ENCODE assay signal across 2 cellular contexts in the genomic region with DNA sequence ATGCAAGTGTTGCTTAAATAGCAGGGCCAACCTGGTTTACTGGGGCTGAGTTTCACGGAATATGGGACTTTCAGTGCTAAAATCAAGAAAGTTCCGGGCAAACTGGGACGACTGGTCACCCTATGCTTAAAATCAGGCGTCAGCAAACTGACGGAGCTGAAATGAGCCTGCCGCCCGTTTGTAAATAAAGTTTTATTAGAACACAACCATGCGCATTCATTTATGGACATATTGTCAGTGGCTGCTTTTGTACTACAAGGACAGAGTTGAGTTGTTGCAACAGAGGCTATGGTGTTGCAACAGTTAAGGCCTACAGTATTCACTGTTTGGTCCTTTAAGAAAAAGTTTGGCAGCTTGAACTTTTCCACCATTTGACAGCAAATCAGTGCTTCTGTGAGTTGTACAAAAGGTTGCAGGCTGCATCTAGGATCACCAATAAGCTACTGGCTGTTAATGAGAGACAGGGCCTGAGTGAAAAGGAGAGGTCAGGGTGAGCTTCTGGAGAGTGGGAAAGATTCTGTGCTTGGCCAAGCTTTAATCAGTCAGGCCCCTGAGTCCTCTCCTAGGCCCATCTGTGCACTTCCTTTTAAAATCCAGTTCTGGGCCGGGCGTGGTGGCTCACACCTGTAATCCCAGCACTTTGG.
TF ChIP-seq lines count a peak whose summit lies in the region.

No MANE protein-coding gene starts in this region.

TF ChIP-seq in Ishikawa, 13 proteins besides CTCF, POLR2A, EP300 and RAD21:
- TF ChIP-seq CEBPB (IDR thresholded peaks at IDR 0.05) (peak; percentile 42; the same call in 1 of the 2 replicates), YY1 (IDR thresholded peaks at IDR 0.05; ENCODE audit: low read depth) (no peak), NFIC (IDR thresholded peaks at IDR 0.05) (no peak)

TF ChIP-seq in K562, 482 proteins besides CTCF, POLR2A, EP300 and RAD21 (continues in another document):
- peak; percentile 32; the same call in 1 of the 2 replicates for TF ChIP-seq C11orf30 (IDR thresholded peaks at IDR 0.05; ENCODE audit: low read depth)
- TF ChIP-seq, protein P1, sequence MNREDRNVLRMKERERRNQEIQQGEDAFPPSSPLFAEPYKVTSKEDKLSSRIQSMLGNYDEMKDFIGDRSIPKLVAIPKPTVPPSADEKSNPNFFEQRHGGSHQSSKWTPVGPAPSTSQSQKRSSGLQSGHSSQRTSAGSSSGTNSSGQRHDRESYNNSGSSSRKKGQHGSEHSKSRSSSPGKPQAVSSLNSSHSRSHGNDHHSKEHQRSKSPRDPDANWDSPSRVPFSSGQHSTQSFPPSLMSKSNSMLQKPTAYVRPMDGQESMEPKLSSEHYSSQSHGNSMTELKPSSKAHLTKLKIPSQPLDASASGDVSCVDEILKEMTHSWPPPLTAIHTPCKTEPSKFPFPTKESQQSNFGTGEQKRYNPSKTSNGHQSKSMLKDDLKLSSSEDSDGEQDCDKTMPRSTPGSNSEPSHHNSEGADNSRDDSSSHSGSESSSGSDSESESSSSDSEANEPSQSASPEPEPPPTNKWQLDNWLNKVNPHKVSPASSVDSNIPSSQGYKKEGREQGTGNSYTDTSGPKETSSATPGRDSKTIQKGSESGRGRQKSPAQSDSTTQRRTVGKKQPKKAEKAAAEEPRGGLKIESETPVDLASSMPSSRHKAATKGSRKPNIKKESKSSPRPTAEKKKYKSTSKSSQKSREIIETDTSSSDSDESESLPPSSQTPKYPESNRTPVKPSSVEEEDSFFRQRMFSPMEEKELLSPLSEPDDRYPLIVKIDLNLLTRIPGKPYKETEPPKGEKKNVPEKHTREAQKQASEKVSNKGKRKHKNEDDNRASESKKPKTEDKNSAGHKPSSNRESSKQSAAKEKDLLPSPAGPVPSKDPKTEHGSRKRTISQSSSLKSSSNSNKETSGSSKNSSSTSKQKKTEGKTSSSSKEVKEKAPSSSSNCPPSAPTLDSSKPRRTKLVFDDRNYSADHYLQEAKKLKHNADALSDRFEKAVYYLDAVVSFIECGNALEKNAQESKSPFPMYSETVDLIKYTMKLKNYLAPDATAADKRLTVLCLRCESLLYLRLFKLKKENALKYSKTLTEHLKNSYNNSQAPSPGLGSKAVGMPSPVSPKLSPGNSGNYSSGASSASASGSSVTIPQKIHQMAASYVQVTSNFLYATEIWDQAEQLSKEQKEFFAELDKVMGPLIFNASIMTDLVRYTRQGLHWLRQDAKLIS (CRISPR knock-in tag; IDR thresholded peaks at IDR 0.05), result no peak
- TF ChIP-seq, protein P2, sequence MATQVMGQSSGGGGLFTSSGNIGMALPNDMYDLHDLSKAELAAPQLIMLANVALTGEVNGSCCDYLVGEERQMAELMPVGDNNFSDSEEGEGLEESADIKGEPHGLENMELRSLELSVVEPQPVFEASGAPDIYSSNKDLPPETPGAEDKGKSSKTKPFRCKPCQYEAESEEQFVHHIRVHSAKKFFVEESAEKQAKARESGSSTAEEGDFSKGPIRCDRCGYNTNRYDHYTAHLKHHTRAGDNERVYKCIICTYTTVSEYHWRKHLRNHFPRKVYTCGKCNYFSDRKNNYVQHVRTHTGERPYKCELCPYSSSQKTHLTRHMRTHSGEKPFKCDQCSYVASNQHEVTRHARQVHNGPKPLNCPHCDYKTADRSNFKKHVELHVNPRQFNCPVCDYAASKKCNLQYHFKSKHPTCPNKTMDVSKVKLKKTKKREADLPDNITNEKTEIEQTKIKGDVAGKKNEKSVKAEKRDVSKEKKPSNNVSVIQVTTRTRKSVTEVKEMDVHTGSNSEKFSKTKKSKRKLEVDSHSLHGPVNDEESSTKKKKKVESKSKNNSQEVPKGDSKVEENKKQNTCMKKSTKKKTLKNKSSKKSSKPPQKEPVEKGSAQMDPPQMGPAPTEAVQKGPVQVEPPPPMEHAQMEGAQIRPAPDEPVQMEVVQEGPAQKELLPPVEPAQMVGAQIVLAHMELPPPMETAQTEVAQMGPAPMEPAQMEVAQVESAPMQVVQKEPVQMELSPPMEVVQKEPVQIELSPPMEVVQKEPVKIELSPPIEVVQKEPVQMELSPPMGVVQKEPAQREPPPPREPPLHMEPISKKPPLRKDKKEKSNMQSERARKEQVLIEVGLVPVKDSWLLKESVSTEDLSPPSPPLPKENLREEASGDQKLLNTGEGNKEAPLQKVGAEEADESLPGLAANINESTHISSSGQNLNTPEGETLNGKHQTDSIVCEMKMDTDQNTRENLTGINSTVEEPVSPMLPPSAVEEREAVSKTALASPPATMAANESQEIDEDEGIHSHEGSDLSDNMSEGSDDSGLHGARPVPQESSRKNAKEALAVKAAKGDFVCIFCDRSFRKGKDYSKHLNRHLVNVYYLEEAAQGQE (CRISPR knock-in tag; IDR thresholded peaks at IDR 0.05; ENCODE audit: low read depth), result no peak
- TF ChIP-seq BRD9 (IDR thresholded peaks at IDR 0.05; ENCODE audit: low read depth, partially characterized antibody), result no peak
- TF ChIP-seq CEBPB (tag; IDR thresholded peaks at IDR 0.05), result peak; percentile 94
- 0 out of 2 replicates have a peak, but pooled peaks have one; percentile 22 for TF ChIP-seq L3MBTL2 (IDR thresholded peaks at IDR 0.05)
- no peak for TF ChIP-seq HDGF (IDR thresholded peaks at IDR 0.05)
- TF ChIP-seq ZFPM2 (CRISPR knock-in tag; IDR thresholded peaks at IDR 0.05), result no peak
- TF ChIP-seq RBM14 (IDR thresholded peaks at IDR 0.05; ENCODE audit: borderline replicate concordance, insufficient read depth, low read depth, low read length), result no peak
- TF ChIP-seq, protein P3, sequence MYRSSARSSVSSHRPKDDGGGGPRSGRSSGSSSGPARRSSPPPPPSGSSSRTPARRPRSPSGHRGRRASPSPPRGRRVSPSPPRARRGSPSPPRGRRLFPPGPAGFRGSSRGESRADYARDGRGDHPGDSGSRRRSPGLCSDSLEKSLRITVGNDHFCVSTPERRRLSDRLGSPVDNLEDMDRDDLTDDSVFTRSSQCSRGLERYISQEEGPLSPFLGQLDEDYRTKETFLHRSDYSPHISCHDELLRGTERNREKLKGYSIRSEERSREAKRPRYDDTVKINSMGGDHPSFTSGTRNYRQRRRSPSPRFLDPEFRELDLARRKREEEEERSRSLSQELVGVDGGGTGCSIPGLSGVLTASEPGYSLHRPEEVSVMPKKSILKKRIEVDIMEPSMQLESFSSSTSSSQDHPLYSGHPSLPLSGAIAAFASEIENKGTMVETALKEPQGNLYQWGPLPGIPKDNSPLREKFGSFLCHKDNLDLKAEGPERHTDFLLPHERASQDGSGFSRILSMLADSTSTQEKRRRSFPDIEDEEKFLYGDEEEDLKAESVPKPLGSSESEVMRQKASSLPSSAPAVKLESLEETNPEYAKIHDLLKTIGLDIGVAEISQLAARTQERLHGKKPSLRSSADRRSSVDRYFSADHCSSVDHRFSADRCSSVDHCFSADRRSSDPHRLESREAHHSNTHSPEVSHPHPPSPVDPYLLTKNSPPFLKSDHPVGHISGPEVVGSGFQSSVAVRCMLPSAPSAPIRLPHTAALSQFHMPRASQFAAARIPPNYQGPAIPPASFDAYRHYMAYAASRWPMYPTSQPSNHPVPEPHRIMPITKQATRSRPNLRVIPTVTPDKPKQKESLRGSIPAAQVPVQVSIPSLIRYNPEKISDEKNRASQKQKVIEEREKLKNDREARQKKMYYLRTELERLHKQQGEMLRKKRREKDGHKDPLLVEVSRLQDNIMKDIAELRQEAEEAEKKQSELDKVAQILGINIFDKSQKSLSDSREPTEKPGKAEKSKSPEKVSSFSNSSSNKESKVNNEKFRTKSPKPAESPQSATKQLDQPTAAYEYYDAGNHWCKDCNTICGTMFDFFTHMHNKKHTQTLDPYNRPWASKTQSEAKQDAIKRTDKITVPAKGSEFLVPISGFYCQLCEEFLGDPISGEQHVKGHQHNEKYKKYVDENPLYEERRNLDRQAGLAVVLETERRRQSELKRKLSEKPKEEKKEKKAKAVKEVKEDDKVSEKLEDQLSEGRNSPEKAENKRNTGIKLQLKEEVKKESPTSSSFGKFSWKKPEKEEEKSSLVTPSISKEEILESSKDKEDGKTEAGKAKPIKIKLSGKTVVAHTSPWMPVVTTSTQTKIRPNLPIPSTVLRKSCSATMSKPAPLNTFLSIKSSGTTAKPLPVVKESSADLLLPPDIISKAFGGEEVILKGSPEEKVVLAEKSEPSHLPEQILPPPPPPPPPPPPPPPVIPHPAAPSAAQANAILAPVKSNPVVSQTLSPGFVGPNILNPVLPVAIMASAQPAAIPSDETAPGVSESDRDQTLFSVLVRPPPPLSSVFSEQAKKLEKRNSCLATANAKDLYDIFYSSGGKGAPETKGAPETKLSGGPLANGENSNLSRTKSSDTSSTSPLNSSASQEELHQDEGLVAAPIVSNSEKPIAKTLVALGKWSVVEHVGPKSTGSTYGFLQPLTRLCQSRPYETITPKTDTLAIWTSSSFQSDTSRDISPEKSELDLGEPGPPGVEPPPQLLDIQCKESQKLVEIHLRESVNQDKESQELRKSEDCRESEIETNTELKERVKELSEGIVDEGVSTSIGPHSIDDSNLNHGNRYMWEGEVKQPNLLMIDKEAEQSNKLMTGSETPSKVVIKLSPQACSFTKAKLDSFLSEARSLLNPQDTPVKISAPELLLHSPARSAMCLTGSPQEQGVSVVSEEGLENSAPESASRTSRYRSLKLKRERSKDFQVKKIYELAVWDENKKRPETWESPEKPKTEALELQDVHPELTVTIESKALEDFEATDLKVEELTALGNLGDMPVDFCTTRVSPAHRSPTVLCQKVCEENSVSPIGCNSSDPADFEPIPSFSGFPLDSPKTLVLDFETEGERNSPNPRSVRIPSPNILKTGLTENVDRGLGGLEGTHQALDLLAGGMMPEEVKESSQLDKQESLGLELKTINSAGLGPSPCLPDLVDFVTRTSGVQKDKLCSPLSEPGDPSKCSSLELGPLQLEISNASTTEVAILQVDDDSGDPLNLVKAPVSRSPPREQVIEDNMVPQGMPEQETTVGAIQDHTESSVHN (IDR thresholded peaks at IDR 0.05; ENCODE audit: borderline replicate concordance in 1 of 2, low read depth in 1 of 2), result no peak
- no peak for TF ChIP-seq ZNF24 (IDR thresholded peaks at IDR 0.05)
- TF ChIP-seq, protein P4, sequence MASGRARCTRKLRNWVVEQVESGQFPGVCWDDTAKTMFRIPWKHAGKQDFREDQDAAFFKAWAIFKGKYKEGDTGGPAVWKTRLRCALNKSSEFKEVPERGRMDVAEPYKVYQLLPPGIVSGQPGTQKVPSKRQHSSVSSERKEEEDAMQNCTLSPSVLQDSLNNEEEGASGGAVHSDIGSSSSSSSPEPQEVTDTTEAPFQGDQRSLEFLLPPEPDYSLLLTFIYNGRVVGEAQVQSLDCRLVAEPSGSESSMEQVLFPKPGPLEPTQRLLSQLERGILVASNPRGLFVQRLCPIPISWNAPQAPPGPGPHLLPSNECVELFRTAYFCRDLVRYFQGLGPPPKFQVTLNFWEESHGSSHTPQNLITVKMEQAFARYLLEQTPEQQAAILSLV (tag; IDR thresholded peaks at IDR 0.05), result 0 out of 2 replicates have a peak, but pooled peaks have one; percentile 23
- peak; percentile 36; the same call in 1 of the 2 replicates for TF ChIP-seq ZNF316 (IDR thresholded peaks at IDR 0.05)
- TF ChIP-seq, protein P5, sequence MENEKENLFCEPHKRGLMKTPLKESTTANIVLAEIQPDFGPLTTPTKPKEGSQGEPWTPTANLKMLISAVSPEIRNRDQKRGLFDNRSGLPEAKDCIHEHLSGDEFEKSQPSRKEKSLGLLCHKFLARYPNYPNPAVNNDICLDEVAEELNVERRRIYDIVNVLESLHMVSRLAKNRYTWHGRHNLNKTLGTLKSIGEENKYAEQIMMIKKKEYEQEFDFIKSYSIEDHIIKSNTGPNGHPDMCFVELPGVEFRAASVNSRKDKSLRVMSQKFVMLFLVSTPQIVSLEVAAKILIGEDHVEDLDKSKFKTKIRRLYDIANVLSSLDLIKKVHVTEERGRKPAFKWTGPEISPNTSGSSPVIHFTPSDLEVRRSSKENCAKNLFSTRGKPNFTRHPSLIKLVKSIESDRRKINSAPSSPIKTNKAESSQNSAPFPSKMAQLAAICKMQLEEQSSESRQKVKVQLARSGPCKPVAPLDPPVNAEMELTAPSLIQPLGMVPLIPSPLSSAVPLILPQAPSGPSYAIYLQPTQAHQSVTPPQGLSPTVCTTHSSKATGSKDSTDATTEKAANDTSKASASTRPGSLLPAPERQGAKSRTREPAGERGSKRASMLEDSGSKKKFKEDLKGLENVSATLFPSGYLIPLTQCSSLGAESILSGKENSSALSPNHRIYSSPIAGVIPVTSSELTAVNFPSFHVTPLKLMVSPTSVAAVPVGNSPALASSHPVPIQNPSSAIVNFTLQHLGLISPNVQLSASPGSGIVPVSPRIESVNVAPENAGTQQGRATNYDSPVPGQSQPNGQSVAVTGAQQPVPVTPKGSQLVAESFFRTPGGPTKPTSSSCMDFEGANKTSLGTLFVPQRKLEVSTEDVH (IDR thresholded peaks at IDR 0.05; ENCODE audit: low read depth, partially characterized antibody), result no peak
- TF ChIP-seq, protein P6, sequence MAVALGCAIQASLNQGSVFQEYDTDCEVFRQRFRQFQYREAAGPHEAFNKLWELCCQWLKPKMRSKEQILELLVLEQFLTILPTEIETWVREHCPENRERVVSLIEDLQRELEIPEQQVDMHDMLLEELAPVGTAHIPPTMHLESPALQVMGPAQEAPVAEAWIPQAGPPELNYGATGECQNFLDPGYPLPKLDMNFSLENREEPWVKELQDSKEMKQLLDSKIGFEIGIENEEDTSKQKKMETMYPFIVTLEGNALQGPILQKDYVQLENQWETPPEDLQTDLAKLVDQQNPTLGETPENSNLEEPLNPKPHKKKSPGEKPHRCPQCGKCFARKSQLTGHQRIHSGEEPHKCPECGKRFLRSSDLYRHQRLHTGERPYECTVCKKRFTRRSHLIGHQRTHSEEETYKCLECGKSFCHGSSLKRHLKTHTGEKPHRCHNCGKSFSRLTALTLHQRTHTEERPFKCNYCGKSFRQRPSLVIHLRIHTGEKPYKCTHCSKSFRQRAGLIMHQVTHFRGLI (CRISPR knock-in tag; IDR thresholded peaks at IDR 0.05), result no peak
- TF ChIP-seq NFRKB (IDR thresholded peaks at IDR 0.05; ENCODE audit: low read depth), result 0 out of 2 replicates have a peak, but pooled peaks have one; percentile 28
- TF ChIP-seq, protein P7, sequence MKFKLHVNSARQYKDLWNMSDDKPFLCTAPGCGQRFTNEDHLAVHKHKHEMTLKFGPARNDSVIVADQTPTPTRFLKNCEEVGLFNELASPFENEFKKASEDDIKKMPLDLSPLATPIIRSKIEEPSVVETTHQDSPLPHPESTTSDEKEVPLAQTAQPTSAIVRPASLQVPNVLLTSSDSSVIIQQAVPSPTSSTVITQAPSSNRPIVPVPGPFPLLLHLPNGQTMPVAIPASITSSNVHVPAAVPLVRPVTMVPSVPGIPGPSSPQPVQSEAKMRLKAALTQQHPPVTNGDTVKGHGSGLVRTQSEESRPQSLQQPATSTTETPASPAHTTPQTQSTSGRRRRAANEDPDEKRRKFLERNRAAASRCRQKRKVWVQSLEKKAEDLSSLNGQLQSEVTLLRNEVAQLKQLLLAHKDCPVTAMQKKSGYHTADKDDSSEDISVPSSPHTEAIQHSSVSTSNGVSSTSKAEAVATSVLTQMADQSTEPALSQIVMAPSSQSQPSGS (CRISPR knock-in tag; IDR thresholded peaks at IDR 0.05), result no peak
- no peak for TF ChIP-seq SAFB (IDR thresholded peaks at IDR 0.05; ENCODE audit: borderline replicate concordance, low read depth, low read length)
